In the genomic region with DNA sequence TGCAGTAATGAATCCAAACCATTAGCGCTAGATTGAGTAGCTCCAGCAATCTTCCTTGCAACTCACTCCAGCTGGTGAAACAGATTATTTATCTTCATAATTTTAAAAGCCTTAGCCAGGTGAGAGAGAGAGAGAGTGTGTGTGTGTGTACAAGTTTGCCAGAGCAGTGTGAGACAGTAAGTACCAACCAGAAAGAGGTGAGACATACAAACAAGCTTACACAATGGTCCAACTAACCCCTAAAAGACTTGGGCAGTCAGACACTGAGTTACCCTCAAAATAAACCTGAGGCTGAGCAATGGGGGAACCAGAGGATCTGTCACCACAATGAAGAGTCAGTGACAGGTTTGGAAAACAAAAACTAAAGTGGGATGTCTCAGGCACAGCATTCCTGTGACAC, we compare ENCODE assay signal across 1 cellular context.
TF ChIP-seq lines count a peak whose summit lies in the region.

No MANE protein-coding gene starts in this region.

TF ChIP-seq in endothelial cell of umbilical vein, 7 proteins besides CTCF, POLR2A, EP300 and RAD21:
- no peak for TF ChIP-seq POLR2AphosphoS5 (IDR thresholded peaks at IDR 0.05; ENCODE audit: insufficient read depth, low read depth, low read length)
- TF ChIP-seq MAX (IDR thresholded peaks at IDR 0.05; ENCODE audit: insufficient read depth, insufficient read length) = no peak
- TF ChIP-seq MYC (IDR thresholded peaks at IDR 0.05; ENCODE audit: low read depth, low read length) = no peak
- no peak for TF ChIP-seq JUN (IDR thresholded peaks at IDR 0.05; ENCODE audit: borderline replicate concordance, insufficient read depth, insufficient read length, low read depth)
- TF ChIP-seq EZH2 (IDR thresholded peaks at IDR 0.05; ENCODE audit: borderline replicate concordance, low read depth, low read length, severe bottlenecking) = no peak
- TF ChIP-seq FOS (IDR thresholded peaks at IDR 0.05; ENCODE audit: borderline replicate concordance, insufficient read depth, low read length) = no peak
- TF ChIP-seq GATA2 (IDR thresholded peaks at IDR 0.05; ENCODE audit: insufficient read depth, insufficient read length, low read depth, low read length) = no peak
